1 cellular context compared by ENCODE assay signal in the genomic region with DNA sequence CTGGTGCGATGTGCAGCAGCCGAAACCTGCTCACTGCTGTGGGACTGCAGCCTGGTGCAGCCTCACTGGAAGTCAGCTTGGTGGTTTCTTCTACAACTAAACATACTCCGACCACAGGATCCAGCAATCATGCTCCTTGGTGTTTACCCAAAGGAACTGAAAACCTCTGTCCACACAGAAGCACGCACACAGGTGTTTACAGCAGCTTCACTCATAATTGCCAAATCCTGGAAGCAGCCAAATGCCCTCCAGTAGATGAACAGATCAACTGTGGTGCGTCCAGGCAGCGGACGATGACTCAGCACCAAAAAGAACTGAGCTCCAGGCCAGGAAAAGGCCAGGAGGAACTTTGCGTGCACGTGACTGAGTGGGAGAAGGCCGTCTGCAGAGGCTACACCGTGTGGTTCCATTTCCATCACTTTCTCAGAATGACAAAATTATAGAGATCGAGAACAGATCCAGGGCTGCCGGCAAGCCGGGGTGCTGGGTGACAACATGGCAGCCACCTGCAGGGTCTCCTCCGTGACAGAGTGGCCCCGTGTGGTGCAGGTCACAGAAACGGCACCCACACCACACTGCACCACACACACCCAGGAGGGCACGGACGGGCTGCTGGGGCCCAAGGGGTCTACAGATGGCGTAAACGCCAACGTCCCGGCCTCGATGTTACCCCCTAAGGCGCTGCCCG.
TF ChIP-seq lines count a peak whose summit lies in the region.

No MANE protein-coding gene starts in this region.

TF ChIP-seq in HepG2, 621 proteins besides CTCF, POLR2A, EP300 and RAD21 (continued from another document):
- TF ChIP-seq KAT8 (CRISPR knock-in tag; IDR thresholded peaks at IDR 0.05) = 0 out of 2 replicates have a peak, but pooled peaks have one; percentile 40
- TF ChIP-seq RFXAP (CRISPR knock-in tag; IDR thresholded peaks at IDR 0.05; ENCODE audit: borderline replicate concordance) = no peak
- no peak for TF ChIP-seq ZNF343 (CRISPR knock-in tag; IDR thresholded peaks at IDR 0.05)
- no peak for TF ChIP-seq MIER2 (CRISPR knock-in tag; IDR thresholded peaks at IDR 0.05)
- TF ChIP-seq ZNF549 (CRISPR knock-in tag; IDR thresholded peaks at IDR 0.05) = no peak
- TF ChIP-seq BCL6 (CRISPR knock-in tag; IDR thresholded peaks at IDR 0.05) = no peak
- no peak for TF ChIP-seq ZNF143 (CRISPR knock-in tag; IDR thresholded peaks at IDR 0.05)
- no peak for TF ChIP-seq MEIS2 (CRISPR knock-in tag; IDR thresholded peaks at IDR 0.05)
- no peak for TF ChIP-seq ZNF138 (CRISPR knock-in tag; IDR thresholded peaks at IDR 0.05; ENCODE audit: low read depth)
- no peak for TF ChIP-seq ZNF557 (CRISPR knock-in tag; IDR thresholded peaks at IDR 0.05)
- no peak for TF ChIP-seq ATRX (CRISPR knock-in tag; IDR thresholded peaks at IDR 0.05; ENCODE audit: borderline replicate concordance)
- no peak for TF ChIP-seq TCF12 (IDR thresholded peaks at IDR 0.05)
- no peak for TF ChIP-seq TCF12 (CRISPR knock-in tag; IDR thresholded peaks at IDR 0.05)
- TF ChIP-seq TOPORS (CRISPR knock-in tag; IDR thresholded peaks at IDR 0.05) = no peak
- TF ChIP-seq RORA (CRISPR knock-in tag; IDR thresholded peaks at IDR 0.05) = no peak
- no peak for TF ChIP-seq HCFC1 (IDR thresholded peaks at IDR 0.05; ENCODE audit: low read depth, low read length)
- TF ChIP-seq PRDM10 (CRISPR knock-in tag; IDR thresholded peaks at IDR 0.05; ENCODE audit: low read depth) = no peak
- TF ChIP-seq ZNF607 (CRISPR knock-in tag; IDR thresholded peaks at IDR 0.05; ENCODE audit: borderline replicate concordance) = no peak
- no peak for TF ChIP-seq ZNF839 (CRISPR knock-in tag; IDR thresholded peaks at IDR 0.05; ENCODE audit: borderline replicate concordance)
- TF ChIP-seq, protein P1, sequence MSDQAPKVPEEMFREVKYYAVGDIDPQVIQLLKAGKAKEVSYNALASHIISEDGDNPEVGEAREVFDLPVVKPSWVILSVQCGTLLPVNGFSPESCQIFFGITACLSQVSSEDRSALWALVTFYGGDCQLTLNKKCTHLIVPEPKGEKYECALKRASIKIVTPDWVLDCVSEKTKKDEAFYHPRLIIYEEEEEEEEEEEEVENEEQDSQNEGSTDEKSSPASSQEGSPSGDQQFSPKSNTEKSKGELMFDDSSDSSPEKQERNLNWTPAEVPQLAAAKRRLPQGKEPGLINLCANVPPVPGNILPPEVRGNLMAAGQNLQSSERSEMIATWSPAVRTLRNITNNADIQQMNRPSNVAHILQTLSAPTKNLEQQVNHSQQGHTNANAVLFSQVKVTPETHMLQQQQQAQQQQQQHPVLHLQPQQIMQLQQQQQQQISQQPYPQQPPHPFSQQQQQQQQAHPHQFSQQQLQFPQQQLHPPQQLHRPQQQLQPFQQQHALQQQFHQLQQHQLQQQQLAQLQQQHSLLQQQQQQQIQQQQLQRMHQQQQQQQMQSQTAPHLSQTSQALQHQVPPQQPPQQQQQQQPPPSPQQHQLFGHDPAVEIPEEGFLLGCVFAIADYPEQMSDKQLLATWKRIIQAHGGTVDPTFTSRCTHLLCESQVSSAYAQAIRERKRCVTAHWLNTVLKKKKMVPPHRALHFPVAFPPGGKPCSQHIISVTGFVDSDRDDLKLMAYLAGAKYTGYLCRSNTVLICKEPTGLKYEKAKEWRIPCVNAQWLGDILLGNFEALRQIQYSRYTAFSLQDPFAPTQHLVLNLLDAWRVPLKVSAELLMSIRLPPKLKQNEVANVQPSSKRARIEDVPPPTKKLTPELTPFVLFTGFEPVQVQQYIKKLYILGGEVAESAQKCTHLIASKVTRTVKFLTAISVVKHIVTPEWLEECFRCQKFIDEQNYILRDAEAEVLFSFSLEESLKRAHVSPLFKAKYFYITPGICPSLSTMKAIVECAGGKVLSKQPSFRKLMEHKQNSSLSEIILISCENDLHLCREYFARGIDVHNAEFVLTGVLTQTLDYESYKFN (CRISPR knock-in tag; conservative IDR thresholded peaks at IDR 0.05) = no peak
- TF ChIP-seq SOX13 (IDR thresholded peaks at IDR 0.05) = no peak
- TF ChIP-seq SOX13 (CRISPR knock-in tag; conservative IDR thresholded peaks at IDR 0.05 in 1 of 2, IDR thresholded peaks at IDR 0.05 in 1 of 2) = no peak
- TF ChIP-seq MTF2 (CRISPR knock-in tag; IDR thresholded peaks at IDR 0.05; ENCODE audit: borderline replicate concordance) = no peak
- TF ChIP-seq ZNF331 (CRISPR knock-in tag; IDR thresholded peaks at IDR 0.05) = 0 out of 2 replicates have a peak, but pooled peaks have one; percentile 28
- no peak for TF ChIP-seq ZNF12 (CRISPR knock-in tag; IDR thresholded peaks at IDR 0.05)
- TF ChIP-seq ZFP36L1 (CRISPR knock-in tag; IDR thresholded peaks at IDR 0.05) = no peak
- no peak for TF ChIP-seq HOXA9 (CRISPR knock-in tag; IDR thresholded peaks at IDR 0.05; ENCODE audit: borderline replicate concordance)
- TF ChIP-seq ZBTB46 (CRISPR knock-in tag; IDR thresholded peaks at IDR 0.05; ENCODE audit: borderline replicate concordance) = no peak
- TF ChIP-seq ZNF644 (CRISPR knock-in tag; IDR thresholded peaks at IDR 0.05; ENCODE audit: low read depth) = no peak
- TF ChIP-seq MED1 (CRISPR knock-in tag; IDR thresholded peaks at IDR 0.05) = peak; percentile 38; the same call in 1 of the 2 replicates
- peak; percentile 71 for TF ChIP-seq MAFF (IDR thresholded peaks at IDR 0.05; ENCODE audit: low read depth, low read length)
- no peak for TF ChIP-seq TFDP1 (CRISPR knock-in tag; IDR thresholded peaks at IDR 0.05; ENCODE audit: borderline replicate concordance)
- no peak for TF ChIP-seq HNF4G (IDR thresholded peaks at IDR 0.05; ENCODE audit: borderline replicate concordance, low read depth, low read length)
- no peak for TF ChIP-seq HNF4G (CRISPR knock-in tag; IDR thresholded peaks at IDR 0.05; ENCODE audit: borderline replicate concordance, low read depth)
- no peak for TF ChIP-seq ZNF766 (CRISPR knock-in tag; IDR thresholded peaks at IDR 0.05; ENCODE audit: borderline replicate concordance)
- no peak for TF ChIP-seq FOXO1 (CRISPR knock-in tag; IDR thresholded peaks at IDR 0.05)
